Comparison of ENCODE assay signal across 2 cellular contexts in the genomic region with DNA sequence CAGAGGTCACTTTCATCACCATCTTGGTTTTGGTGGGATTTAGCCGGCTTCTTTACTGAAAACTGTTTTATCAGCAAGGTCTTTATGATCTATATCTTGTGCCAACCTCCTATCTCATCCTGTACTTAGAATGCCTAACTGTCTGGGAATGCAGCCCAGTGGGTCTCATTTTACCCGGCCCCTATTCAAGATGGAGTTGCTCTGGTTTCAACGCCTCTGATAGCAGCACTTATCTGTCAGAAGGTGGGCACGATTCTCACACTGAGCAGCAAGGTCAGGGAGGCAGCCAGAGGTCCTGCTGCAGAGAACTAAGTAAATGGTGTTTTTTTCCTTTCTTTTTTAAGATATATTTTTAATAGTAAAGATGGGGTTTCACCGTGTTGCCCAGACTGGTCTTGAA.
TF ChIP-seq lines count a peak whose summit lies in the region.

No MANE protein-coding gene starts in this region.

TF ChIP-seq in GM23338, 12 proteins besides CTCF, POLR2A, EP300 and RAD21:
- TF ChIP-seq ZNF114 (CRISPR knock-in tag; IDR thresholded peaks at IDR 0.05) (no peak), REST (IDR thresholded peaks at IDR 0.05; ENCODE audit: unreplicated experiment) (no peak), EZH2 (IDR thresholded peaks at IDR 0.05; ENCODE audit: low read depth, unreplicated experiment) (no peak), ZNF331 (CRISPR knock-in tag; IDR thresholded peaks at IDR 0.05; ENCODE audit: low read depth) (no peak)
- TF ChIP-seq, protein P1, sequence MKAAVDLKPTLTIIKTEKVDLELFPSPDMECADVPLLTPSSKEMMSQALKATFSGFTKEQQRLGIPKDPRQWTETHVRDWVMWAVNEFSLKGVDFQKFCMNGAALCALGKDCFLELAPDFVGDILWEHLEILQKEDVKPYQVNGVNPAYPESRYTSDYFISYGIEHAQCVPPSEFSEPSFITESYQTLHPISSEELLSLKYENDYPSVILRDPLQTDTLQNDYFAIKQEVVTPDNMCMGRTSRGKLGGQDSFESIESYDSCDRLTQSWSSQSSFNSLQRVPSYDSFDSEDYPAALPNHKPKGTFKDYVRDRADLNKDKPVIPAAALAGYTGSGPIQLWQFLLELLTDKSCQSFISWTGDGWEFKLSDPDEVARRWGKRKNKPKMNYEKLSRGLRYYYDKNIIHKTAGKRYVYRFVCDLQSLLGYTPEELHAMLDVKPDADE (IDR thresholded peaks at IDR 0.05) = no peak

TF ChIP-seq in WTC11, 78 proteins besides CTCF, POLR2A, EP300 and RAD21:
- TF ChIP-seq, protein P2, sequence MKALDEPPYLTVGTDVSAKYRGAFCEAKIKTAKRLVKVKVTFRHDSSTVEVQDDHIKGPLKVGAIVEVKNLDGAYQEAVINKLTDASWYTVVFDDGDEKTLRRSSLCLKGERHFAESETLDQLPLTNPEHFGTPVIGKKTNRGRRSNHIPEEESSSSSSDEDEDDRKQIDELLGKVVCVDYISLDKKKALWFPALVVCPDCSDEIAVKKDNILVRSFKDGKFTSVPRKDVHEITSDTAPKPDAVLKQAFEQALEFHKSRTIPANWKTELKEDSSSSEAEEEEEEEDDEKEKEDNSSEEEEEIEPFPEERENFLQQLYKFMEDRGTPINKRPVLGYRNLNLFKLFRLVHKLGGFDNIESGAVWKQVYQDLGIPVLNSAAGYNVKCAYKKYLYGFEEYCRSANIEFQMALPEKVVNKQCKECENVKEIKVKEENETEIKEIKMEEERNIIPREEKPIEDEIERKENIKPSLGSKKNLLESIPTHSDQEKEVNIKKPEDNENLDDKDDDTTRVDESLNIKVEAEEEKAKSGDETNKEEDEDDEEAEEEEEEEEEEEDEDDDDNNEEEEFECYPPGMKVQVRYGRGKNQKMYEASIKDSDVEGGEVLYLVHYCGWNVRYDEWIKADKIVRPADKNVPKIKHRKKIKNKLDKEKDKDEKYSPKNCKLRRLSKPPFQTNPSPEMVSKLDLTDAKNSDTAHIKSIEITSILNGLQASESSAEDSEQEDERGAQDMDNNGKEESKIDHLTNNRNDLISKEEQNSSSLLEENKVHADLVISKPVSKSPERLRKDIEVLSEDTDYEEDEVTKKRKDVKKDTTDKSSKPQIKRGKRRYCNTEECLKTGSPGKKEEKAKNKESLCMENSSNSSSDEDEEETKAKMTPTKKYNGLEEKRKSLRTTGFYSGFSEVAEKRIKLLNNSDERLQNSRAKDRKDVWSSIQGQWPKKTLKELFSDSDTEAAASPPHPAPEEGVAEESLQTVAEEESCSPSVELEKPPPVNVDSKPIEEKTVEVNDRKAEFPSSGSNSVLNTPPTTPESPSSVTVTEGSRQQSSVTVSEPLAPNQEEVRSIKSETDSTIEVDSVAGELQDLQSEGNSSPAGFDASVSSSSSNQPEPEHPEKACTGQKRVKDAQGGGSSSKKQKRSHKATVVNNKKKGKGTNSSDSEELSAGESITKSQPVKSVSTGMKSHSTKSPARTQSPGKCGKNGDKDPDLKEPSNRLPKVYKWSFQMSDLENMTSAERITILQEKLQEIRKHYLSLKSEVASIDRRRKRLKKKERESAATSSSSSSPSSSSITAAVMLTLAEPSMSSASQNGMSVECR (CRISPR knock-in tag; IDR thresholded peaks at IDR 0.05; ENCODE audit: borderline replicate concordance) = no peak
- TF ChIP-seq ZNF671 (CRISPR knock-in tag; IDR thresholded peaks at IDR 0.05) = no peak
- 0 out of 2 replicates have a peak, but pooled peaks have one; percentile 80 for TF ChIP-seq ZSCAN18 (CRISPR knock-in tag; IDR thresholded peaks at IDR 0.05)
- TF ChIP-seq NFYB (CRISPR knock-in tag; conservative IDR thresholded peaks at IDR 0.05; ENCODE audit: low read depth) = no peak
- TF ChIP-seq MXD4 (CRISPR knock-in tag; IDR thresholded peaks at IDR 0.05; ENCODE audit: borderline replicate concordance) = no peak
- TF ChIP-seq ATF3 (CRISPR knock-in tag; conservative IDR thresholded peaks at IDR 0.05) = no peak
